ENCODE assay signal across 8 cellular contexts in genomic region chr6:75243333-75244062, GRCh38. TPM values are rescaled to one million over a fixed set of nuclear protein-coding genes. Genes with fewer than 3 reads are reported as not detected.
A peak's percentile ranks its signal among the peaks of the same experiment; 100 is the strongest.
DNase-seq lines count a peak whose midpoint lies in the region; ATAC-seq lines count a peak whose summit lies in the region.

COX7A2 (minus strand) TSS chr6:75243801; CDS start chr6:75243734, 67 bp downstream.

- H3K9ac ChIP-seq in BLaER1 treated with 17β-estradiol and CSF1 and Interleukin-3, amounts not matched to agents 10 nM and 100 nM = peak within 1 kb of the TSS; percentile 83 to 93 (median 88)

- intact Hi-C loops in left colon (cut with DNase I, micrococcal nuclease) = no loop called here

- peaks cover 0 to 5% (median 0%) of the 10 kb centered on the region in 11 experiments; a peak in 3 of 22 replicates for H3K9me3 ChIP-seq in BLaER1 treated with 17β-estradiol and CSF1 and Interleukin-3, amounts not matched to agents 10 nM and 100 nM (replicated peaks in 1 of 11)

- H3K27ac ChIP-seq in BLaER1 treated with 17β-estradiol and CSF1 and Interleukin-3, amounts not matched to agents 10 nM and 100 nM = peak within 1 kb of the TSS; percentile 84 to 95 (median 91)

- peaks cover 0 to 28% (median 10%) of the 10 kb centered on the region in 11 experiments; a peak in 9 of 22 replicates for H4K20me1 ChIP-seq in BLaER1 treated with 17β-estradiol and CSF1 and Interleukin-3, amounts not matched to agents 10 nM and 100 nM

- peaks cover 18 to 39% (median 33%) of the 10 kb centered on the region in 11 experiments for H3K36me3 ChIP-seq in BLaER1 treated with 17β-estradiol and CSF1 and Interleukin-3, amounts not matched to agents 10 nM and 100 nM

- H3K27me3 ChIP-seq in BLaER1 treated with 17β-estradiol and CSF1 and Interleukin-3, amounts not matched to agents 10 nM and 100 nM = no peaks in the 10 kb centered on the region

- peak within 1 kb of the TSS; percentile 53 to 88 (median 70) for H3K4me2 ChIP-seq in BLaER1 treated with 17β-estradiol and CSF1 and Interleukin-3, amounts not matched to agents 10 nM and 100 nM

- ATAC-seq in GM19351 (IDR thresholded peaks at IDR 0.05; ENCODE audit: unreplicated experiment) (peak; percentile 90), HG03521 (IDR thresholded peaks at IDR 0.05; ENCODE audit: unreplicated experiment) (peak; percentile 95), left colon (peak; percentile 98)

- peak within 1 kb of the TSS; percentile 75 to 92 (median 85) for H3K4me3 ChIP-seq in BLaER1 treated with 17β-estradiol and CSF1 and Interleukin-3, amounts not matched to agents 10 nM and 100 nM

- peak; percentile 99 for DNase-seq in NCI-H748 (lab: John Stamatoyannopoulos, UW; ENCODE audit: unreplicated experiment)
- peak; percentile 79 for DNase-seq in activated CD4-positive, alpha-beta T cell treated with anti-CD3 and anti-CD28 coated beads, Interleukin-2, amount 50 U/mL, for 1 hour
- DNase-seq in cortex of kidney (lab: John Stamatoyannopoulos, UW) = peak; percentile 11
- DNase-seq in left colon = peak; percentile 90 to 91
- DNase-seq in stimulated activated CD4-positive, alpha-beta T cell treated with anti-CD3 and anti-CD28 coated beads, Interleukin-1b, Interleukin-23, amount 100 ng/mL, for 48 hours = peak; percentile 90

- H3K4me1 ChIP-seq in BLaER1 treated with 17β-estradiol and CSF1 and Interleukin-3, amounts not matched to agents 10 nM and 100 nM = peaks cover 4 to 31% (median 17%) of the 10 kb centered on the region in 10 experiments; a peak in 18 of 20 replicates

RNA-seq across cellular contexts. Expression of gene COX7A2, which starts in this region (rescaled TPM):
- 100 to 1,000 TPM; 704 to 802 TPM for total RNA-seq in left colon

Comparison
In these comparisons a context has a peak if more than half of its experiments do, and no peak if none do; other contexts are left out.
1. Peak in every context shown above with its lines: DNase-seq, ATAC-seq, H3K4me3 ChIP-seq and H3K27ac ChIP-seq.
2. DNase-seq: peak in every context shown above with its lines; median percentile 99 in NCI-H748; 90 in left colon; 90 in stimulated activated CD4-positive, alpha-beta T cell treated with anti-CD3 and anti-CD28 coated beads, Interleukin-1b, Interleukin-23, amount 100 ng/mL, for 48 hours; 79 in activated CD4-positive, alpha-beta T cell treated with anti-CD3 and anti-CD28 coated beads, Interleukin-2, amount 50 U/mL, for 1 hour; 11 in cortex of kidney.